1 cellular context compared by ENCODE assay signal in the genomic region with DNA sequence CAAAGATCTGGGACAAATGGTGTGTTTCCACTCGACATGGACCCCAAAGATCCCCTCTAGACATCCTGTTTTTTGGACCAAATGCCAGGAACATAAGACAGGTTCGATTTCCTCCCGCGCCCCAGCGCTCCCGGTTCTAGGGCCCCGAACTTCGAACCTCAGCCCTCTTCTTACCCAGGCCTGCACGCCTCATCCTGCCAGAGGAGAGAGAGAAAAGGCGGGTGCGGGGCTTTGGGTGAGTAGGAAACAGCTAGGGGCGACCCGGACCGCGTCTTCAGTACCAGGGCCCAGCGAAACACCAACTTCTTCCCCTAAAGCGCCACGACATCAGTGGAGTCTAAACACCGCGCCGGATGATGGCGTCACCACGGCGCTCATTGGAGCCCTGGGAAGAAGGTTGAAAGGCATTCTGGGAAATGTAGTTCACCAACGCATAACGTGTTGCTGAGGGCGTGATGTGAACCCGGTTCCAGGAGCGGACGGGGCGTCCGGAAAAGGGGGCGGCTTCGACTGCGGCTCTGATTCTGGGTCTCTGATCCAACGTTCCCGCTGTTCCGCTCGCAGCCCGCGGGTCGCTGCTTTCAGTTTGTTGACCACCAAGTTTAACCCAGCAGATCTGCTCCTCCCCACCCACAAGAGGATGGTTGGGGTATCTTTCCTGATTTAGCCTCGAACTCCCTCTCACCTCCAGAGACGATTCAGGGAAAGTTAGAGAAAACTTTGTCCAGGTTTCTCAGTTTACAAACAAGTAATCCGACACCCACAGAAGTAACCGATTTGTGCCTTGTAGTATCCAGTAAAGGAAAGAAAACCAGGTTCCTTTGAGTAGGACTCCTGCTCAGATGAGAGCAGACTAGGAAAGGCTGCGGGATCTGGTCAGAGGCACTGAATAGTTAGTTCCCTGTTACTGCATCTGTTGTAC.
TF ChIP-seq lines count a peak whose summit lies in the region.

A gene with protein sequence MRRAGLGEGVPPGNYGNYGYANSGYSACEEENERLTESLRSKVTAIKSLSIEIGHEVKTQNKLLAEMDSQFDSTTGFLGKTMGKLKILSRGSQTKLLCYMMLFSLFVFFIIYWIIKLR (minus strand): TSS at position 332 of the 922 bp plus-strand sequence. CDS start 139 bp downstream, at position 193.

TF ChIP-seq in SK-N-SH, 30 proteins besides CTCF, POLR2A, EP300 and RAD21 (continued from another document):
- TF ChIP-seq, protein P1, sequence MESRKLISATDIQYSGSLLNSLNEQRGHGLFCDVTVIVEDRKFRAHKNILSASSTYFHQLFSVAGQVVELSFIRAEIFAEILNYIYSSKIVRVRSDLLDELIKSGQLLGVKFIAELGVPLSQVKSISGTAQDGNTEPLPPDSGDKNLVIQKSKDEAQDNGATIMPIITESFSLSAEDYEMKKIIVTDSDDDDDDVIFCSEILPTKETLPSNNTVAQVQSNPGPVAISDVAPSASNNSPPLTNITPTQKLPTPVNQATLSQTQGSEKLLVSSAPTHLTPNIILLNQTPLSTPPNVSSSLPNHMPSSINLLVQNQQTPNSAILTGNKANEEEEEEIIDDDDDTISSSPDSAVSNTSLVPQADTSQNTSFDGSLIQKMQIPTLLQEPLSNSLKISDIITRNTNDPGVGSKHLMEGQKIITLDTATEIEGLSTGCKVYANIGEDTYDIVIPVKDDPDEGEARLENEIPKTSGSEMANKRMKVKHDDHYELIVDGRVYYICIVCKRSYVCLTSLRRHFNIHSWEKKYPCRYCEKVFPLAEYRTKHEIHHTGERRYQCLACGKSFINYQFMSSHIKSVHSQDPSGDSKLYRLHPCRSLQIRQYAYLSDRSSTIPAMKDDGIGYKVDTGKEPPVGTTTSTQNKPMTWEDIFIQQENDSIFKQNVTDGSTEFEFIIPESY (IDR thresholded peaks at IDR 0.05; ENCODE audit: borderline replicate concordance, low read depth): 0 out of 2 replicates have a peak, but pooled peaks have one; percentile 5
- TF ChIP-seq RXRA (IDR thresholded peaks at IDR 0.05; ENCODE audit: borderline replicate concordance, low read depth): no peak
- TF ChIP-seq EZH2phosphoT487 (IDR thresholded peaks at IDR 0.05; ENCODE audit: borderline replicate concordance, low read depth): no peak
- TF ChIP-seq, protein P2, sequence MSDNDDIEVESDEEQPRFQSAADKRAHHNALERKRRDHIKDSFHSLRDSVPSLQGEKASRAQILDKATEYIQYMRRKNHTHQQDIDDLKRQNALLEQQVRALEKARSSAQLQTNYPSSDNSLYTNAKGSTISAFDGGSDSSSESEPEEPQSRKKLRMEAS (IDR thresholded peaks at IDR 0.05; ENCODE audit: low read depth): peak; percentile 76; the same call in 1 of the 2 replicates
- peak; percentile 88; the same call in 1 of the 2 replicates for TF ChIP-seq MXI1 (IDR thresholded peaks at IDR 0.05; ENCODE audit: low read depth, low read length)
- TF ChIP-seq, protein P3, sequence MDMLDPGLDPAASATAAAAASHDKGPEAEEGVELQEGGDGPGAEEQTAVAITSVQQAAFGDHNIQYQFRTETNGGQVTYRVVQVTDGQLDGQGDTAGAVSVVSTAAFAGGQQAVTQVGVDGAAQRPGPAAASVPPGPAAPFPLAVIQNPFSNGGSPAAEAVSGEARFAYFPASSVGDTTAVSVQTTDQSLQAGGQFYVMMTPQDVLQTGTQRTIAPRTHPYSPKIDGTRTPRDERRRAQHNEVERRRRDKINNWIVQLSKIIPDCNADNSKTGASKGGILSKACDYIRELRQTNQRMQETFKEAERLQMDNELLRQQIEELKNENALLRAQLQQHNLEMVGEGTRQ (IDR thresholded peaks at IDR 0.05; ENCODE audit: borderline replicate concordance, low read depth, low read length): no peak
- TF ChIP-seq YY1 (IDR thresholded peaks at IDR 0.05; ENCODE audit: low read depth): peak; percentile 81
- TF ChIP-seq FOXJ3 (CRISPR knock-in tag; IDR thresholded peaks at IDR 0.05): peak; percentile 77; the same call in 1 of the 2 replicates
- no peak for TF ChIP-seq TEAD4 (IDR thresholded peaks at IDR 0.05; ENCODE audit: borderline replicate concordance, insufficient read depth)
- peak; percentile 86 for TF ChIP-seq ELF1 (IDR thresholded peaks at IDR 0.05)
- peak; percentile 90; the same call in 1 of the 2 replicates for TF ChIP-seq SIN3A (IDR thresholded peaks at IDR 0.05; ENCODE audit: borderline replicate concordance, low read depth, low read length)
